In the genomic region with DNA sequence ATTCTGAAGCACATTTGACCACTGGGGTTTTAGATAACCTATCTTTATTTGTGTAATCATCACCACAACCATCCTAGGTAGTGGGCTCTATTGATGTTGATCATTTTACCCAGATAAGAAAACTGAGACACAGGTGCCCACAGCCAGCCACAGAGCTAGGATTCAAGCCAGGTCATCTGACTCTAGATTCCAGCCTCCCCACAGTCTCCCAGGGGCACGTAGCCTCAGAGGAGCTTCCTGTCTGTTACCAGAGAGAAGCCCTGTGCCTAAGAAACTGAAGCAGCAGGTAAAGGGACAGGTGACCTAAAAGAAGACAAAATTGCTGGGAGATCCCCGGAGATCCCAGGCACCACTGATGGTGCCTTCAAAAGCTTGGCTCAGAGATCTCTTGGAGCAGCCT, we compare ENCODE assay signal across 23 cellular contexts. TPM values are rescaled to one million over a fixed set of nuclear protein-coding genes. Genes with fewer than 3 reads are reported as not detected.
"Had no signal": no experiment of that assay in that cellular context is flagged by ENCODE, and none has a peak within 500 bp of the region (broad histone marks: within the 10 kb centered on the region; RNA-seq: fewer than 3 reads in every experiment).

No MANE protein-coding gene starts in this region.

- H3K36me3 ChIP-seq: brain microvascular endothelial cell, cardiac muscle cell, SJCRH30 had no signal

- H3K27me3 Mint-ChIP-seq: activated naive CD8-positive, alpha-beta T cell had no signal

- H3K9me3 ChIP-seq: SJCRH30, SK-N-SH had no signal

- H3K27ac ChIP-seq: brain microvascular endothelial cell, cardiac muscle cell, SJCRH30, VCaP had no signal

- H3K4me1 ChIP-seq: SJCRH30 had no signal

- H3K4me3 Mint-ChIP-seq: activated CD4-positive, alpha-beta T cell treated with anti-CD3 and anti-CD28 coated beads for 36 hours; activated CD8-positive, alpha-beta T cell treated with anti-CD3 and anti-CD28 coated beads, Interleukin-2, amount 10 ng/mL, durations not matched to agents 7 days and 5 days; activated naive CD8-positive, alpha-beta T cell; activated T-cell treated with anti-CD3 and anti-CD28 coated beads, Interleukin-2, amount 50 U/mL, for 4 hours had no signal

- ATAC-seq: activated CD4-positive, alpha-beta T cell treated with anti-CD3 and anti-CD28 coated beads for 36 hours; activated CD8-positive, alpha-beta T cell treated with anti-CD3 and anti-CD28 coated beads, Interleukin-2, amount 10 ng/mL, durations not matched to agents 7 days and 5 days; activated T-cell treated with anti-CD3 and anti-CD28 coated beads, Interleukin-2, amount 50 U/mL, for 4 hours; Right ventricle myocardium inferior had no signal

- H3K4me2 ChIP-seq: SK-N-SH had no signal

- H3K27ac Mint-ChIP-seq: activated CD4-positive, alpha-beta T cell treated with anti-CD3 and anti-CD28 coated beads for 36 hours; activated CD8-positive, alpha-beta T cell treated with anti-CD3 and anti-CD28 coated beads, Interleukin-2, amount 10 ng/mL, durations not matched to agents 7 days and 5 days; activated naive CD8-positive, alpha-beta T cell had no signal

- H3K9me3 Mint-ChIP-seq: activated T-cell treated with anti-CD3 and anti-CD28 coated beads, Interleukin-2, amount 50 U/mL, for 4 hours had no signal

- H3K9ac ChIP-seq: SK-N-SH had no signal

- H3K4me3 ChIP-seq: cardiac muscle cell, SJCRH30 had no signal

- H3K27me3 ChIP-seq: cardiac muscle cell, SJCRH30 had no signal

- H3K9me2 ChIP-seq: SK-N-SH had no signal

- H3K36me3 Mint-ChIP-seq: activated naive CD8-positive, alpha-beta T cell had no signal

- DNase-seq: activated CD4-positive, alpha-beta T cell treated with anti-CD3 and anti-CD28 coated beads for 36 hours; activated CD8-positive, alpha-beta T cell treated with anti-CD3 and anti-CD28 coated beads, Interleukin-2, amount 10 ng/mL, durations not matched to agents 7 days and 5 days; activated naive CD4-positive, alpha-beta T cell treated with Interleukin-2 at 50 U/mL for 16 hours; activated T-cell treated with anti-CD3 and anti-CD28 coated beads, Interleukin-2, amount 50 U/mL, for 4 hours; amygdala; brain microvascular endothelial cell; Kasumi-1; NCI-H1092; NCI-H1417; NCI-H1930; NCI-H2171; NCI-H345; NCI-H510A; NCI-H526 treated with DMSO at 0.1 percent for 48 hours; NCI-H82; SJCRH30; SK-N-SH; T-helper 1 cell had no signal

RNA-seq across cellular contexts. Expression of a gene that starts 55.8 kb away (rescaled TPM):
- total RNA-seq: RPMI7951, SJCRH30 had no signal
- polyA plus RNA-seq: SK-N-SH had no signal
